ENCODE assay signal across 1 cellular context in the genomic region with DNA sequence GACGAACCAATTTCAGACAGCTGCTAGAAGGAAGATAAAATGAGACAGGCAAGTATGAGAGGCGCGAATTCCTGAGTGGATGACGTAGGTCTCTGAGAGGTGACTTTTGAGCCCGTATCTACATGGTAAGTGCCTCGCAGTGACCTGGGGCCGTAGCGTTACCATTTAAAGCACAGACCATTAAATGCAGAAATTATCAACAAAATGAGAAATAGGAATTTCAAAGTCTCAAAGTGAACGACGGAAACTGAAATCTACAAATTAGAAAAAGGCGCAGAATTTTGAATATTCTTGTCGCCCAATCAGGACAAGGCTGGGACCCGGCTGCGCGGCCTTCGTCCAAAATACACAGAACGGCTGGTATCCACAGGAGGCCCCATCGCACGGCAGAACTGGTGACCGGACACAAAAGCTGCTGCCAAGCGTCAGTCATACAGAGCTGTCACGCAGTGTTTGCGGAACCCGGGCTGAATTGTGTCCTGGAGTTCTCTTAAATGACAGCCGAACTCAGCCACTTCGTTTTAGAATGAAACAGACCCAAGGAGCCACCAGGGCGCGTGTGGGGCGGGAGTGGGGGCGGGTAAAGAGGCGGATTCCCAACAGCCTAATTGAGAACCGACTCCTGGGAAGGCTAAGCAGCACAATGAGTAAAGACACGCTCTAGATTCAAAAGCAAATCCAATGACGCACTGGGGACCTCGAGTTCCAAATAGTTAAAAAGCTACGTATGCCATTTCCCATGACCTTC.
TF ChIP-seq lines count a peak whose summit lies in the region.

No MANE protein-coding gene starts in this region.

TF ChIP-seq in WTC11, 78 proteins besides CTCF, POLR2A, EP300 and RAD21 (continued from another document):
- TF ChIP-seq, protein P1, sequence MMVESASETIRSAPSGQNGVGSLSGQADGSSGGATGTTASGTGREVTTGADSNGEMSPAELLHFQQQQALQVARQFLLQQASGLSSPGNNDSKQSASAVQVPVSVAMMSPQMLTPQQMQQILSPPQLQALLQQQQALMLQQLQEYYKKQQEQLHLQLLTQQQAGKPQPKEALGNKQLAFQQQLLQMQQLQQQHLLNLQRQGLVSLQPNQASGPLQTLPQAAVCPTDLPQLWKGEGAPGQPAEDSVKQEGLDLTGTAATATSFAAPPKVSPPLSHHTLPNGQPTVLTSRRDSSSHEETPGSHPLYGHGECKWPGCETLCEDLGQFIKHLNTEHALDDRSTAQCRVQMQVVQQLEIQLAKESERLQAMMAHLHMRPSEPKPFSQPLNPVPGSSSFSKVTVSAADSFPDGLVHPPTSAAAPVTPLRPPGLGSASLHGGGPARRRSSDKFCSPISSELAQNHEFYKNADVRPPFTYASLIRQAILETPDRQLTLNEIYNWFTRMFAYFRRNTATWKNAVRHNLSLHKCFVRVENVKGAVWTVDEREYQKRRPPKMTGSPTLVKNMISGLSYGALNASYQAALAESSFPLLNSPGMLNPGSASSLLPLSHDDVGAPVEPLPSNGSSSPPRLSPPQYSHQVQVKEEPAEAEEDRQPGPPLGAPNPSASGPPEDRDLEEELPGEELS (CRISPR knock-in tag; IDR thresholded peaks at IDR 0.05) = no peak
- TF ChIP-seq, protein P2, sequence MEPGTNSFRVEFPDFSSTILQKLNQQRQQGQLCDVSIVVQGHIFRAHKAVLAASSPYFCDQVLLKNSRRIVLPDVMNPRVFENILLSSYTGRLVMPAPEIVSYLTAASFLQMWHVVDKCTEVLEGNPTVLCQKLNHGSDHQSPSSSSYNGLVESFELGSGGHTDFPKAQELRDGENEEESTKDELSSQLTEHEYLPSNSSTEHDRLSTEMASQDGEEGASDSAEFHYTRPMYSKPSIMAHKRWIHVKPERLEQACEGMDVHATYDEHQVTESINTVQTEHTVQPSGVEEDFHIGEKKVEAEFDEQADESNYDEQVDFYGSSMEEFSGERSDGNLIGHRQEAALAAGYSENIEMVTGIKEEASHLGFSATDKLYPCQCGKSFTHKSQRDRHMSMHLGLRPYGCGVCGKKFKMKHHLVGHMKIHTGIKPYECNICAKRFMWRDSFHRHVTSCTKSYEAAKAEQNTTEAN (CRISPR knock-in tag; IDR thresholded peaks at IDR 0.05) = no peak; the same call in 1 of the 2 replicates
- peak; percentile 93 for TF ChIP-seq PRRX2 (CRISPR knock-in tag; IDR thresholded peaks at IDR 0.05)
